16 cellular contexts compared by ENCODE assay signal in the genomic region with DNA sequence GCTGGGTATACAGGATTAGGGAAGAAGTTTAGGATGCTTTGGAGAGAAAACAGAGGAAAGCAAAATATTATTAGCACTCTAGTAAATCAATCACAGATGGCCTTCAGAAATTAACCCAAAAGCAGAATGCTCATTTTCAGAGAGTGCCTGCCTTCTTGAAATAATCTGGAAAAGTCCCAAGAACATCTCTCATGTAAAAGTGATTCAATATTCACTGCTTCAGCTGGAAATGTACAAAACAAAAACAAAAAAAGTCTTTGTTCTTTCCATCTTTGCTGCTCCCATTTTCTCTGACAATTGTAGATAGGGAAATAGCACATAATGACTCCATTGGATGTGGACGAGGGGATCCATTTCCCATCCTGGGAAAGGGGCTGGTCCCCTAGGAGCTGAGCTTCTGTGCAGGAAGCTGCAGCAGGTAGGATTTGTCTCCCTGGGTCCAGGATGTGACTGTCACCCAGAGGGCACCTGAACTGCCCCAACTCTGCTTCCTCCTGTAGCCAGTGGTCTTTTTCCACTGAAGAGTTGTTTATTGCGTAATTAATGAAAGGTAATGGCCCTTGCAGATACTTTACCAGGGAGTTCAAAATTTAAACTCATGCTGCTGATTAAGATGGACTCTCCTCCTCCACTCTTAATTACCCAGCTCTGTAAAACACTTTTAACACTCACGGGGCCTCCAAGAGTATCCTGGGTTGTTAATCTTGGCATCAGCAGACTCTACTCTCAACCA.
"Had no signal": no experiment of that assay in that cellular context is flagged by ENCODE, and none has a peak within 500 bp of the region (broad histone marks: within the 10 kb centered on the region; RNA-seq: fewer than 3 reads in every experiment).

No MANE protein-coding gene starts in this region.

- H3K9me3 Mint-ChIP-seq: activated naive CD4-positive, alpha-beta T cell treated with anti-CD3 and anti-CD28 coated beads, Interleukin-2, amount 50 U/mL, for 24 hours; natural killer cell; stimulated activated naive B cell treated with anti-CD40 and anti-IgM and Interleukin-4, amounts not matched to agents 10 μg/mL and 1 μg/mL and 100 μg/mL, for 72 hours had no signal

- H3K36me3 Mint-ChIP-seq: activated naive CD4-positive, alpha-beta T cell treated with anti-CD3 and anti-CD28 coated beads, Interleukin-2, amount 50 U/mL, for 24 hours; natural killer cell; stimulated activated naive B cell treated with anti-CD40 and anti-IgM and Interleukin-4, amounts not matched to agents 10 μg/mL and 1 μg/mL and 100 μg/mL, for 72 hours had no signal

- H3K4me3 Mint-ChIP-seq: activated naive CD4-positive, alpha-beta T cell treated with anti-CD3 and anti-CD28 coated beads, Interleukin-2, amount 50 U/mL, for 24 hours; natural killer cell; stimulated activated naive B cell treated with anti-CD40 and anti-IgM and Interleukin-4, amounts not matched to agents 10 μg/mL and 1 μg/mL and 100 μg/mL, for 72 hours; T-helper 17 cell had no signal

- H3K27ac Mint-ChIP-seq: activated naive CD4-positive, alpha-beta T cell treated with anti-CD3 and anti-CD28 coated beads, Interleukin-2, amount 50 U/mL, for 24 hours; natural killer cell; stimulated activated naive B cell treated with anti-CD40 and anti-IgM and Interleukin-4, amounts not matched to agents 10 μg/mL and 1 μg/mL and 100 μg/mL, for 72 hours; T-helper 17 cell had no signal

- H3K27me3 ChIP-seq: ascending aorta, breast epithelium had no signal

- H3K4me1 Mint-ChIP-seq: natural killer cell had no signal

- H3K9me3 ChIP-seq: ascending aorta, breast epithelium, tibial nerve had no signal

- H3K27ac ChIP-seq: ascending aorta, foreskin keratinocyte, tibial nerve, VCaP had no signal

- H3K4me1 ChIP-seq: ascending aorta, breast epithelium, foreskin keratinocyte had no signal

- H3K27me3 Mint-ChIP-seq: activated naive CD4-positive, alpha-beta T cell treated with anti-CD3 and anti-CD28 coated beads, Interleukin-2, amount 50 U/mL, for 24 hours had no signal

- DNase-seq: activated CD4-positive, alpha-beta T cell treated with anti-CD3 and anti-CD28 coated beads for 1 hour; activated gamma-delta T cell; cerebellar nuclear complex; effector memory CD4-positive, alpha-beta T cell; foreskin keratinocyte; head of caudate nucleus; mesendoderm; natural killer cell; retina; stimulated activated naive B cell treated with anti-CD40 and anti-IgM and Interleukin-4, amounts not matched to agents 10 μg/mL and 1 μg/mL and 100 μg/mL, for 72 hours; T-helper 17 cell had no signal

- H3K4me3 ChIP-seq: ascending aorta, breast epithelium, tibial nerve had no signal

- H3K36me3 ChIP-seq: ascending aorta, breast epithelium, tibial nerve had no signal
